ENCODE assay signal across 8 cellular contexts in the genomic region with DNA sequence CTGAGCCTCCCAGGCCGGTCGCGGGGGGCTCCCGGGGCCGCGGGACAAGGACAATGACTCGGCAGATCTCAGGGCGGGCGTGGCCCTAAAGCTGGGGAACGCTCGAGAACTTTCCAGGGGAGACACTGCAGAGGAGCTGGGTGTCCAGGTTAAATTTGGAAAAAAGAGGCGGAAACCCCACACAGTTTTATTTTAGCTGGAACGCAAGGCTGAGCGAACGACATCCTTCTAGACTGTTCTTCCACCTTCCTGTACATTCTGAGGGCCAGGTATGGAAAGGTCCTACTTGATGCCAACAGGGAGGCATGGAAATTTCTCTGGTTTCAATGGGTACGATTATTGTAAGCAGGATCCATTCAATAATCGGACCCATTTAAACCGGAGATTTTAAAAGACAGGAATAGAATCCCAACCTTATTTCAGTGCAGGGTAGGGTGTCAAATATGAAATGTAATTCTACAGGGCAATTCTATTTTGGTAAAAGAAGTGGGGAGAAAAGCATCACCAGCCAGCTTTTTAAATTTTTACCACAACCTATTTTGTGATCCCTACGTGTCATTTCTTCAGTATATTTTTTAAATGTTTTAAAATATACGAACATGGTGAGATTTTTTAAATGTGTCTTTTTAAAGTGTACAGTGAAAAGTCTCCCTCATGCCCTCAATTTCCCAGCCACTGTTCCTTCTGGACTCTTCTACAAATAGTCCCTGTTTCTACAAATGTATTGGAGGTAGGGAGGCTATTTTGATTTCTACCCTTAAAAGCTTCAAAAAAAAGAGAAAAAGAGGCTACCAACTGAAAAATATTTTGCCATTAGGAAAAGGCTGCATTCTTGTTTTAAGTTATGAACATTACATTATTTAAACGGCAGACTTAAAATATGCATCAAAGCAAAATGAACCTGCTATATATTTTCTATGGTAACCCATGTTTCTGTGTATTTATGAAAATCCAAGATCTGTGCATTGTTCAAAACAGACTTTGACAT. TPM values are rescaled to one million over a fixed set of nuclear protein-coding genes. Genes with fewer than 3 reads are reported as not detected.
DNase-seq lines count a peak whose midpoint lies in the region; ATAC-seq lines count a peak whose summit lies in the region.

No MANE protein-coding gene starts in this region.

- DNase-seq in EH (ENCODE audit: low read depth): peak; percentile 60
- no peak for DNase-seq in activated T-cell treated with anti-CD3 and anti-CD28 coated beads, Interleukin-2, amount 50 U/mL, for 24 hours
- peak; percentile 73 for DNase-seq in Right ventricle myocardium superior
- peak; percentile 86 for DNase-seq in posterior vena cava (ENCODE audit: low spot score)
- no peak for DNase-seq in glomerular visceral epithelial cell (ENCODE audit: extremely low spot score)
- DNase-seq in NCI-H510A treated with DMSO at 0.1 percent for 48 hours (lab: John Stamatoyannopoulos, UW): no peak
- DNase-seq in T-helper 9 cell: no peak

- ATAC-seq in HG02852 (IDR thresholded peaks at IDR 0.05; ENCODE audit: unreplicated experiment) (peak; percentile 1), Right ventricle myocardium superior (ENCODE audit: poor library complexity) (peak; percentile 3)

- H3K4me3 Mint-ChIP-seq in activated T-cell treated with anti-CD3 and anti-CD28 coated beads, Interleukin-2, amount 50 U/mL, for 24 hours: peak overlapping the region; percentile 100

- intact Hi-C loops in Right ventricle myocardium superior (cut with DNase I) (loop anchor here (2.0 kb wide), 1 partner anchor 23 kb away; no protein-coding TSS in a partner anchor), posterior vena cava (cut with DNase I) (no loop called here)

- no peaks in the 10 kb centered on the region for H3K9me3 Mint-ChIP-seq in activated T-cell treated with anti-CD3 and anti-CD28 coated beads, Interleukin-2, amount 50 U/mL, for 24 hours

- H3K27ac Mint-ChIP-seq in activated T-cell treated with anti-CD3 and anti-CD28 coated beads, Interleukin-2, amount 50 U/mL, for 24 hours: peak overlapping the region; percentile 99

- peaks cover 87% of the 10 kb centered on the region for H3K4me1 Mint-ChIP-seq in activated T-cell treated with anti-CD3 and anti-CD28 coated beads, Interleukin-2, amount 50 U/mL, for 24 hours (ENCODE audit: low read depth)

- H3K36me3 Mint-ChIP-seq in activated T-cell treated with anti-CD3 and anti-CD28 coated beads, Interleukin-2, amount 50 U/mL, for 24 hours (ENCODE audit: low read depth): peaks cover 37% of the 10 kb centered on the region

- peaks cover 4% of the 10 kb centered on the region for H3K27me3 Mint-ChIP-seq in activated T-cell treated with anti-CD3 and anti-CD28 coated beads, Interleukin-2, amount 50 U/mL, for 24 hours

RNA-seq across cellular contexts. Expression of a gene that starts 1.1 kb away (rescaled TPM):
- 1,120 TPM for total RNA-seq in Right ventricle myocardium superior
- total RNA-seq in posterior vena cava: 1,000 to 10,000 TPM in 1 of 2 donors, 100 to 1,000 TPM in 1; 993 to 1,405 TPM

RNA-seq across cellular contexts. Expression of a gene that starts 51.9 kb away (rescaled TPM):
- total RNA-seq in Right ventricle myocardium superior (12.7 TPM), posterior vena cava (10 to 100 TPM; 13.0 to 14.3 TPM)

Comparison
In these comparisons a context has a peak if more than half of its experiments do, and no peak if none do; other contexts are left out.
1. DNase-seq: peak in EH (single experiment), Right ventricle myocardium superior (single experiment) and posterior vena cava (single experiment); none in activated T-cell treated with anti-CD3 and anti-CD28 coated beads, Interleukin-2, amount 50 U/mL, for 24 hours (single experiment), glomerular visceral epithelial cell (single experiment), NCI-H510A treated with DMSO at 0.1 percent for 48 hours (single experiment) and T-helper 9 cell (single experiment).